ENCODE assay signal across 15 cellular contexts in the genomic region with DNA sequence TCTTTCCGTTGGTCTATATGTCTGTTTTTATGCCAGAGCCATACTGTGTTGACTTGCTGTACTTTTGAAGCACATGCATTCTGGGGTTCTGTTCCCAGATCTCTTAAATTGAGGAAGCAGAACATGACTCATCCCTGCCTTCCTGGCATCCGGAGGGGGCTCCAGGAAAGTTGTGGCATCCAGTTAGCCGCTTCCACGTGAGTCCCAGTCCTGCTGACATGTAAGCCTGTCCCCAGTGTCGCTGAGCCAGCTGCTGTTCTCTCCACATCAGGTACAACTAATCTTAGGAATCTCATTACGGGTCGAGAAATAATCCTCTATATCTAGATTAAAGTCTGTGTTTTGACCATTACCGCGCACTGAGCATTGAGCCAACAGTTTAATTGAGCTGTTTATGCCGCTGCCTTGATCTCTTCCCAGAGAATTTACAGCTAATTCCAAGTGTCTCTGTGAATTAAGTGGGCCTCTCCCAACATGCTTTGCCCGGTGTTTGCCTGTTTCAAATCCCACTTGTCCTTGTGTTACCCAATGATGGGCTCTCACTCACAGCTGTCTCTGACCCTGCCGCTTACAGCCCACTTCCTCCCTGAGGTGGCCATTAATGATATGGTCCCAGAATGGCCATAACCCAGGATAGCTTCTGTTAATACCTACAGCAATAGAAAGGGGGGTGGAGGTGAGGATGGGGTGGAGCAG. TPM values are rescaled to one million over a fixed set of nuclear protein-coding genes. Genes with fewer than 3 reads are reported as not detected.
DNase-seq lines count a peak whose midpoint lies in the region; ATAC-seq and TF ChIP-seq lines count a peak whose summit lies in the region.
"Had no signal": no experiment of that assay in that cellular context is flagged by ENCODE, and none has a peak within 500 bp of the region (broad histone marks: within the 10 kb centered on the region; RNA-seq: fewer than 3 reads in every experiment).

No MANE protein-coding gene starts in this region.

- no peaks in the 10 kb centered on the region; the same call in 1 of the 2 replicates for H3K9me3 Mint-ChIP-seq in HFFc6
- H3K9me3 Mint-ChIP-seq in naive thymus-derived CD8-positive, alpha-beta T cell = no peaks in the 10 kb centered on the region
- H3K9me3 Mint-ChIP-seq: activated B cell treated with CpG ODN at 0.5 μM for 24 hours; activated T-helper 2 cell treated with anti-CD3 and anti-CD28 coated beads, Interferon-gamma antibody, Interleukin-2, Interleukin-4, amounts not matched to agents 10 μg/mL and 5 μg/mL and 100 μg/mL, durations not matched to agents 14 hours and 24 hours and 36 hours; memory B cell had no signal

- no peak overlapping the region for H3K9ac ChIP-seq in skeletal muscle satellite cell (ENCODE audit: low read depth, low read length)

- peaks cover 35% of the 10 kb centered on the region for H3K4me1 Mint-ChIP-seq in HFFc6 (ENCODE audit: low read depth)
- H3K4me1 Mint-ChIP-seq in naive thymus-derived CD8-positive, alpha-beta T cell = peaks cover 0 to 10% (median 6%) of the 10 kb centered on the region in 4 donors
- H3K4me1 Mint-ChIP-seq: activated B cell treated with CpG ODN at 0.5 μM for 24 hours, memory B cell had no signal

- H3K4me2 ChIP-seq in skeletal muscle satellite cell (ENCODE audit: low read length) = peak overlapping the region; percentile 56

- TF ChIP-seq CTCF in HFFc6 (IDR thresholded peaks at IDR 0.05) = no peak
- no peak for TF ChIP-seq CTCF in foreskin fibroblast (IDR thresholded peaks at IDR 0.05; ENCODE audit: low read depth, low read length)

- H3K4me3 Mint-ChIP-seq in HFFc6 = peak overlapping the region; percentile 38
- H3K4me3 Mint-ChIP-seq in naive thymus-derived CD8-positive, alpha-beta T cell = no peak overlapping the region
- H3K4me3 Mint-ChIP-seq: activated B cell treated with CpG ODN at 0.5 μM for 24 hours, memory B cell had no signal

- no peaks in the 10 kb centered on the region for H3K36me3 ChIP-seq in skeletal muscle satellite cell (ENCODE audit: insufficient read depth, low read length)

- no peak overlapping the region for H3K4me3 ChIP-seq in foreskin fibroblast (ENCODE audit: low read depth in 1 of 2, low read length in 2 of 2)
- H3K4me3 ChIP-seq in skeletal muscle satellite cell (ENCODE audit: low read length) = peak overlapping the region; percentile 15
- H3K4me3 ChIP-seq: skin epidermis had no signal

- peak; percentile 48 for DNase-seq in HFFc6
- peak; percentile 79 for DNase-seq in SW480 (ENCODE audit: low spot score)
- peak; percentile 59 to 82 for DNase-seq in foreskin fibroblast
- no peak for DNase-seq in NCI-H1694 (lab: John Stamatoyannopoulos, UW)
- DNase-seq in hepatic stellate cell (ENCODE audit: low spot score) = no peak
- DNase-seq in naive thymus-derived CD8-positive, alpha-beta T cell = no peak
- DNase-seq: activated B cell treated with CpG ODN at 0.5 μM for 24 hours, cerebellar nuclear complex, NCI-H2171 treated with DMSO at 0.1 percent for 48 hours, RPMI8226 had no signal

- H3K27me3 Mint-ChIP-seq in HFFc6 (ENCODE audit: insufficient read depth) = no peaks in the 10 kb centered on the region; the same call in none of the 2 replicates
- peaks cover 16 to 26% (median 20%) of the 10 kb centered on the region in 5 donors for H3K27me3 Mint-ChIP-seq in naive thymus-derived CD8-positive, alpha-beta T cell

- no peaks in the 10 kb centered on the region for H3K27me3 ChIP-seq in skeletal muscle satellite cell (ENCODE audit: control insufficient read depth, insufficient read depth, low read length)

- H3K4me1 ChIP-seq in skeletal muscle satellite cell (ENCODE audit: control insufficient read depth, insufficient read depth, low read length) = peaks cover 14% of the 10 kb centered on the region

- ATAC-seq in HG03378 (IDR thresholded peaks at IDR 0.05; ENCODE audit: unreplicated experiment) = no peak
- ATAC-seq in naive thymus-derived CD8-positive, alpha-beta T cell = no peak

- peak overlapping the region; percentile 46; the same call in 1 of the 2 replicates for H3K27ac Mint-ChIP-seq in HFFc6
- no peak overlapping the region for H3K27ac Mint-ChIP-seq in naive thymus-derived CD8-positive, alpha-beta T cell
- H3K27ac Mint-ChIP-seq: activated B cell treated with CpG ODN at 0.5 μM for 24 hours; activated T-helper 2 cell treated with anti-CD3 and anti-CD28 coated beads, Interferon-gamma antibody, Interleukin-2, Interleukin-4, amounts not matched to agents 10 μg/mL and 5 μg/mL and 100 μg/mL, durations not matched to agents 14 hours and 24 hours and 36 hours; memory B cell had no signal

- POLR2A ChIA-PET in naive thymus-derived CD8-positive, alpha-beta T cell (lab: Charles Lee) = no interaction called here

- peaks cover 10% of the 10 kb centered on the region for H3K36me3 Mint-ChIP-seq in HFFc6 (ENCODE audit: low read depth)
- no peaks in the 10 kb centered on the region for H3K36me3 Mint-ChIP-seq in naive thymus-derived CD8-positive, alpha-beta T cell

- no peaks in the 10 kb centered on the region for H3K9me3 ChIP-seq in skeletal muscle satellite cell (replicated peaks; ENCODE audit: low read length)

RNA-seq across cellular contexts. Expression of a gene that starts 10.5 kb away (rescaled TPM):
- 10 to 100 TPM; 26.8 to 29.8 (median 28.6) TPM for total RNA-seq in HFFc6 (2021; fragmentation: NEBNext Ultra II Directional; extraction: Animal tissue kit (Norgen Biotek cat#: 25700))
- total RNA-seq in skeletal muscle satellite cell (2012; rRNA removed) = 12.7 and 22.7 TPM in 2 replicates
- 1 to 10 TPM in 1 of 2 experiments, under 1 TPM in 1; 0.91 to 1.2 TPM for total RNA-seq in naive thymus-derived CD8-positive, alpha-beta T cell
- polyA plus RNA-seq in naive thymus-derived CD8-positive, alpha-beta T cell = under 1 TPM; 0.20 to 0.54 (median 0.29) TPM

Comparison
In these comparisons a context has a peak if more than half of its experiments do, and no peak if none do; other contexts are left out.
1. DNase-seq: peak in HFFc6 (single experiment), SW480 (single experiment) and foreskin fibroblast (2 of 2); none in NCI-H1694 (single experiment), hepatic stellate cell (single experiment) and naive thymus-derived CD8-positive, alpha-beta T cell (0 of 10).
2. RNA of a gene that starts 10.5 kb away (total RNA-seq): 26.8 to 29.8 TPM in HFFc6; 0.91 to 1.2 TPM in naive thymus-derived CD8-positive, alpha-beta T cell; every median in the first group is over 10 times any median in the second.